Comparison of ENCODE assay signal across 1 cellular context in genomic region chr18:61706516-61706915, GRCh38.
TF ChIP-seq lines count a peak whose summit lies in the region.

No MANE protein-coding gene starts in this region.

TF ChIP-seq in IMR-90, 13 proteins besides CTCF, POLR2A, EP300 and RAD21 (continued from another document):
- no peak for TF ChIP-seq CHD1 (IDR thresholded peaks at IDR 0.05; ENCODE audit: low read depth, low read length)
- TF ChIP-seq RCOR1 (IDR thresholded peaks at IDR 0.05; ENCODE audit: insufficient replicate concordance, low read length), result no peak
- TF ChIP-seq RFX5 (IDR thresholded peaks at IDR 0.05; ENCODE audit: low read depth, low read length), result no peak
- TF ChIP-seq USF2 (IDR thresholded peaks at IDR 0.05; ENCODE audit: low read depth, low read length), result no peak
- no peak for TF ChIP-seq MAFK (IDR thresholded peaks at IDR 0.05; ENCODE audit: low read depth, low read length)
